In the genomic region with DNA sequence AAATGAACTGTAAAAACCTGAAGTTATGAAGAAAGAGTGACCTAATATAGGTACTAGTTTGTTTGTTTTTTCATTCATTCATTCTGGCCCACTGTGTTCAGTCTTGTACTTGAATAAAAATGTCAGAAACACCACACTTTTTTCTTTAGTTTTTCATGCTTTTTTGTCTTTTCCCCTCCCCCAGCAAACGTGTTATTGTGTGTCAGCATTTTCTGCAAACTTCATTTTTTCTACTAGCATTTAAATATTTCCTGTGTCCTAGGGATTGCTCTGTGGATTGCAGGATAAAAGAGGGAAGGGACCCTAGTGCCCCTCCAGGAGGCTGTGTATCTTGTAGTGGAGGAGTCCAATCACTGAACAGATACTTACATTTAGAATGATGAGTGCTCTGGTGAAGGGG, we compare ENCODE assay signal across 28 cellular contexts.
"Had no signal": no experiment of that assay in that cellular context is flagged by ENCODE, and none has a peak within 500 bp of the region (broad histone marks: within the 10 kb centered on the region; RNA-seq: fewer than 3 reads in every experiment).

No MANE protein-coding gene starts in this region.

- H3K36me3 ChIP-seq: pancreas, uterus had no signal

- H3K4me3 ChIP-seq: gastrocnemius medialis, left lung, mucosa of descending colon, pancreas, smooth muscle cell, suprapubic skin, transverse colon, upper lobe of right lung, uterus had no signal

- H3K4me2 ChIP-seq: smooth muscle cell had no signal

- H3K9me3 Mint-ChIP-seq: mesothelial cell of epicardium; naive B cell; nephron; stimulated activated naive CD8-positive, alpha-beta T cell treated with anti-CD3 and anti-CD28 coated beads, Interleukin-15, amount 100 ng/mL, for 72 hours had no signal

- H3K9me3 ChIP-seq: gastrocnemius medialis, left lung, mucosa of descending colon, neutrophil, pancreas, suprapubic skin, transverse colon, upper lobe of right lung, uterus had no signal

- H3K4me1 ChIP-seq: gastrocnemius medialis, left lung, pancreas, suprapubic skin, transverse colon, upper lobe of right lung, uterus had no signal

- ATAC-seq: esophagus mucosa; gastrocnemius medialis; left lung; mucosa of descending colon; pancreas; sciatic nerve; stimulated activated naive CD8-positive, alpha-beta T cell treated with anti-CD3 and anti-CD28 coated beads, Interleukin-15, amount 100 ng/mL, for 72 hours; upper lobe of right lung had no signal

- H3K4me1 Mint-ChIP-seq: mesothelial cell of epicardium; naive B cell; nephron; stimulated activated naive CD8-positive, alpha-beta T cell treated with anti-CD3 and anti-CD28 coated beads, Interleukin-15, amount 100 ng/mL, for 72 hours had no signal

- H3K27me3 ChIP-seq: gastrocnemius medialis, left lung, neutrophil, pancreas, suprapubic skin, transverse colon, upper lobe of right lung, uterus had no signal

- H3K27ac Mint-ChIP-seq: stimulated activated naive CD8-positive, alpha-beta T cell treated with anti-CD3 and anti-CD28 coated beads, Interleukin-15, amount 100 ng/mL, for 72 hours had no signal

- H3K4me3 Mint-ChIP-seq: mesothelial cell of epicardium; naive B cell; nephron; stimulated activated naive CD8-positive, alpha-beta T cell treated with anti-CD3 and anti-CD28 coated beads, Interleukin-15, amount 100 ng/mL, for 72 hours had no signal

- H3K27me3 Mint-ChIP-seq: naive B cell; stimulated activated naive CD8-positive, alpha-beta T cell treated with anti-CD3 and anti-CD28 coated beads, Interleukin-15, amount 100 ng/mL, for 72 hours had no signal

- H3K27ac ChIP-seq: epithelial cell of prostate, gastrocnemius medialis, left lung, neutrophil, pancreas, suprapubic skin, transverse colon, upper lobe of right lung, uterus had no signal

- DNase-seq: cortex of kidney; effector CD4-positive, alpha-beta T cell; foreskin fibroblast; gastrocnemius medialis; head of caudate nucleus; kidney; left lung; mesenchymal stem cell; mucosa of descending colon; naive B cell; pancreas; stimulated activated CD4-positive, alpha-beta T cell treated with anti-CD3 and anti-CD28 coated beads, Interleukin-12 subunit alpha, Interleukin-12 subunit beta, amount 100 ng/mL, for 4 hours; stimulated activated CD4-positive, alpha-beta T cell treated with anti-CD3 and anti-CD28 coated beads, Interleukin-1b, Interleukin-23, amount 100 ng/mL, for 48 hours; stimulated activated CD4-positive, alpha-beta T cell treated with anti-CD3 and anti-CD28 coated beads, Interleukin-4, amount 100 ng/mL, for 1 hour; stimulated activated CD8-positive, alpha-beta memory T cell treated with anti-CD3 and anti-CD28 coated beads, Interleukin-4, amount 100 ng/mL, for 48 hours; stimulated activated naive CD4-positive, alpha-beta T cell; stimulated activated naive CD8-positive, alpha-beta T cell treated with anti-CD3 and anti-CD28 coated beads, Interleukin-15, amount 100 ng/mL, for 72 hours; transverse colon; upper lobe of right lung; uterus had no signal
